Comparison of ENCODE assay signal across 9 cellular contexts in the genomic region with DNA sequence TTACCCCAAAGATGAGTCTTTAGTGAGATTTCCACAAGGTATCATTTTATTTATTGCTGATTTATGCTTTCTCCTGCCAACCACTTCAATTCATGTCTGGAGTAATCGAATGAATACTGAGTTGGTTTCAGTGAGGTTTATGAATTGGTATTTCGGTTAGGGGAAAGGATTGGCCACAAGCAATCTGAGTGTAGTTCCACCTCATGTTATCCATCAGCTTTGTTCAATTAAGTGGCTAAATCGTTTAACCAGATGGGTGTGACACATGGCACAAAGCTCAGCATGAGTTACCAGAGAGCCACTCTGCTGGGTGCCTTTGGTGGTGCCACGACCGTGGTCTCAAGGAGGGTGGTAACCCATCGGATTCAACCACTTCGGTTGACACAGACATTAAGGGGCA.
"Had no signal": no experiment of that assay in that cellular context is flagged by ENCODE, and none has a peak within 500 bp of the region (broad histone marks: within the 10 kb centered on the region; RNA-seq: fewer than 3 reads in every experiment).

No MANE protein-coding gene starts in this region.

- H3K4me1 ChIP-seq: HAP-1 had no signal

- H2AFZ ChIP-seq: GM23248 had no signal

- DNase-seq: GM23248, GOT3, H7, HFFc6 had no signal

- ATAC-seq: HCT116, HepG2 had no signal

- H3K9ac ChIP-seq: GM23248 had no signal

- H3K9me3 ChIP-seq: HAP-1 had no signal

- H3K36me3 Mint-ChIP-seq: IgD-negative memory B cell had no signal

- H3K4me3 Mint-ChIP-seq: HFFc6, IgD-negative memory B cell had no signal

- H3K27ac Mint-ChIP-seq: HFFc6, IgD-negative memory B cell had no signal

- H3K27ac ChIP-seq: GM23248, HL-60 had no signal

- H3K9me3 Mint-ChIP-seq: IgD-negative memory B cell had no signal

- H3K4me3 ChIP-seq: GM23248, HAP-1 had no signal

- H3K36me3 ChIP-seq: HAP-1 had no signal
